ENCODE assay signal across 17 cellular contexts in genomic region chr1:40799351-40799867, GRCh38. TPM values are rescaled to one million over a fixed set of nuclear protein-coding genes. Genes with fewer than 3 reads are reported as not detected.
DNase-seq lines count a peak whose midpoint lies in the region; ATAC-seq, FAIRE-seq and TF ChIP-seq lines count a peak whose summit lies in the region.
"Had no signal": no experiment of that assay in that cellular context is flagged by ENCODE, and none has a peak within 500 bp of the region (broad histone marks: within the 10 kb centered on the region; RNA-seq: fewer than 3 reads in every experiment).

No MANE protein-coding gene starts in this region.

- no peak overlapping the region for H2BK12ac ChIP-seq in H9 (ENCODE audit: insufficient read length, low read depth, low read length)

- intact Hi-C loops in left ventricle myocardium superior (cut with micrococcal nuclease) (no loop called here), pancreas (cut with DNase I) (no loop called here)
- intact Hi-C loops in CD4-positive, alpha-beta memory T cell (cut with micrococcal nuclease) = no loop called here

- H3K4me1 ChIP-seq in H9 (ENCODE audit: insufficient read depth, low read length) = 0 out of 2 replicates have a peak, but pooled peaks cover 2% of the 10 kb centered on the region
- peaks cover 9 to 15% (median 9%) of the 10 kb centered on the region in 3 donors for H3K4me1 ChIP-seq in pancreas
- H3K4me1 ChIP-seq in CD4-positive, alpha-beta memory T cell (ENCODE audit: insufficient read depth, low read length) = peaks cover 43% of the 10 kb centered on the region

- no peak overlapping the region for H3K18ac ChIP-seq in H9 (ENCODE audit: insufficient read length, low read depth, low read length)

- H3K4me2 ChIP-seq in H9 (ENCODE audit: insufficient read depth, insufficient read length, low read length) = no peak overlapping the region

- DNase-seq in H9 (no peak), astrocyte of the hippocampus (ENCODE audit: low read depth, low spot score) (peak; percentile 79), left ventricle myocardium superior (peak; percentile 57), pancreas (peak in 5 of 6 donors; percentile 48 to 81 (median 69)), OCI-M2 (lab: John Stamatoyannopoulos, UW; ENCODE audit: unreplicated experiment) (no peak), NCI-H128 (lab: John Stamatoyannopoulos, UW; ENCODE audit: unreplicated experiment) (no peak)
- no peak for DNase-seq in CD4-positive, alpha-beta memory T cell
- no peak for DNase-seq in activated T-cell treated with anti-CD3 and anti-CD28 coated beads, Interleukin-2, amount 50 U/mL, for 1 hour
- DNase-seq: Calu3; NCI-H2081 treated with DMSO at 0.1 percent for 48 hours; stimulated activated CD4-positive, alpha-beta T cell treated with anti-CD3 and anti-CD28 coated beads, Interleukin-12 subunit alpha, Interleukin-12 subunit beta, amount 100 ng/mL, for 4 hours had no signal

- no peak overlapping the region for H3K9ac ChIP-seq in H9 (ENCODE audit: extremely low read depth, insufficient read length, low read length)

- no peak overlapping the region for H2BK5ac ChIP-seq in H9 (ENCODE audit: insufficient read length, low read length)

- H2BK120ac ChIP-seq in H9 (ENCODE audit: low read depth, low read length, poor library complexity, severe bottlenecking) = no peak overlapping the region

- POLR2A ChIA-PET in CD4-positive, alpha-beta memory T cell (lab: Charles Lee; ENCODE audit: partially characterized antibody) = interaction anchor here (1.6 to 2.6 kb wide), 2 partner anchors 106 to 108 kb away, joined by 4 to 9 read pairs; partner anchors contain the start of gene NFYC

- H3K36me3 Mint-ChIP-seq in H9 (ENCODE audit: insufficient read depth in 1 of 3, low read depth in 3 of 3) = no peaks in the 10 kb centered on the region
- no peaks in the 10 kb centered on the region for H3K36me3 Mint-ChIP-seq in CD4-positive, alpha-beta memory T cell

- H2AFZ ChIP-seq in H9 (ENCODE audit: low read length) = no peak overlapping the region

- peak overlapping the region in 1 of 3 experiments; percentile 68; a peak in 2 of 7 replicates for H3K27ac Mint-ChIP-seq in H9
- H3K27ac Mint-ChIP-seq in CD4-positive, alpha-beta memory T cell = no peak overlapping the region
- H3K27ac Mint-ChIP-seq: T-helper 1 cell treated with Interleukin-12 subunit alpha and Interleukin-12 subunit beta and Interleukin-4 antibody, amounts not matched to agents 30 μg/mL and 1 μg/mL, for 36 hours had no signal

- H3K27me3 Mint-ChIP-seq in H9 (ENCODE audit: low read depth) = peaks cover 16% of the 10 kb centered on the region
- no peaks in the 10 kb centered on the region for H3K27me3 Mint-ChIP-seq in CD4-positive, alpha-beta memory T cell

- 0 out of 2 replicates have a peak overlapping the region, but pooled peaks have one; percentile 34 for H3K14ac ChIP-seq in H9 (ENCODE audit: insufficient read depth, low read length)

- H3K79me2 ChIP-seq in H9 (ENCODE audit: insufficient read depth, low read length) = no peaks in the 10 kb centered on the region

- no peak overlapping the region for H2BK20ac ChIP-seq in H9 (ENCODE audit: low read depth, low read length, poor library complexity, severe bottlenecking)

- H3K27ac ChIP-seq in H9 (ENCODE audit: insufficient read length, low read depth, low read length) = no peak overlapping the region
- H3K27ac ChIP-seq in pancreas = peak overlapping the region; percentile 50 to 59 (median 54)
- no peak overlapping the region for H3K27ac ChIP-seq in CD4-positive, alpha-beta memory T cell (ENCODE audit: low read depth, low read length)
- H3K27ac ChIP-seq: HL-60 had no signal

- no peak overlapping the region for H3T11ph ChIP-seq in H9 (ENCODE audit: low read length)

- no peaks in the 10 kb centered on the region for H4K20me1 ChIP-seq in H9 (ENCODE audit: control insufficient read depth, insufficient read depth, insufficient read length)

- no peak overlapping the region for H3K4me3 ChIP-seq in pancreas
- no peak overlapping the region for H3K4me3 ChIP-seq in CD4-positive, alpha-beta memory T cell (ENCODE audit: low read length in 2 of 2)
- H3K4me3 ChIP-seq: ascending aorta, HAP-1 had no signal

- ATAC-seq in left ventricle myocardium superior = no peak
- ATAC-seq in pancreas = peak; percentile 22 to 39 (median 34)

- TF ChIP-seq CTCF in H9 (conservative IDR thresholded peaks at IDR 0.05) = no peak
- no peak for TF ChIP-seq CTCF in pancreas (IDR thresholded peaks at IDR 0.05)

- H3K36me3 ChIP-seq in pancreas = no peaks in the 10 kb centered on the region
- H3K36me3 ChIP-seq in CD4-positive, alpha-beta memory T cell (ENCODE audit: insufficient read depth, low read length) = no peaks in the 10 kb centered on the region
- H3K36me3 ChIP-seq: ascending aorta, HAP-1 had no signal

- peaks cover 40 to 62% of the 10 kb centered on the region in 2 experiments for H3K4me1 Mint-ChIP-seq in H9
- H3K4me1 Mint-ChIP-seq in CD4-positive, alpha-beta memory T cell = peaks cover 24 to 54% (median 40%) of the 10 kb centered on the region in 4 donors

- H4K5ac ChIP-seq in H9 (ENCODE audit: insufficient read length, low read depth, low read length) = no peak overlapping the region

- H3K9me3 ChIP-seq in H9 (ENCODE audit: control insufficient read depth, low read depth, low read length) (no peaks in the 10 kb centered on the region), pancreas (no peaks in the 10 kb centered on the region)
- H3K9me3 ChIP-seq in CD4-positive, alpha-beta memory T cell (ENCODE audit: control insufficient read depth in 1 of 2, low read length in 2 of 2) = no peaks in the 10 kb centered on the region
- H3K9me3 ChIP-seq: ascending aorta, HAP-1 had no signal

- H2AK5ac ChIP-seq in H9 (ENCODE audit: insufficient read length, low read length) = no peak overlapping the region

- no peak for FAIRE-seq in pancreas (lab: Jason Lieb, UNC)
- FAIRE-seq: RCC 7860 had no signal

- no peaks in the 10 kb centered on the region for H3K79me1 ChIP-seq in H9 (ENCODE audit: insufficient read depth, low read depth, low read length, poor library complexity, severe bottlenecking)

- no peaks in the 10 kb centered on the region for H3K9me3 Mint-ChIP-seq in H9
- H3K9me3 Mint-ChIP-seq in CD4-positive, alpha-beta memory T cell = no peaks in the 10 kb centered on the region
- H3K9me3 Mint-ChIP-seq: T-helper 1 cell treated with Interleukin-12 subunit alpha and Interleukin-12 subunit beta and Interleukin-4 antibody, amounts not matched to agents 30 μg/mL and 1 μg/mL, for 36 hours had no signal

- H3K23ac ChIP-seq in H9 (ENCODE audit: insufficient read length, low read depth, low read length) = no peak overlapping the region

- no peak overlapping the region; the same call in 1 of the 2 replicates for H3K4ac ChIP-seq in H9 (ENCODE audit: low read depth, low read length)

- no peak overlapping the region for H3K56ac ChIP-seq in H9 (ENCODE audit: insufficient read length, low read depth, low read length)

- no peaks in the 10 kb centered on the region for H3K27me3 ChIP-seq in H9 (ENCODE audit: insufficient read depth, low read length)
- H3K27me3 ChIP-seq in pancreas = no peaks in the 10 kb centered on the region
- H3K27me3 ChIP-seq in CD4-positive, alpha-beta memory T cell (ENCODE audit: insufficient read depth, low read length) = no peaks in the 10 kb centered on the region
- H3K27me3 ChIP-seq: ascending aorta had no signal

- CTCF ChIA-PET in CD4-positive, alpha-beta memory T cell (lab: Charles Lee; ENCODE audit: partially characterized antibody) = interaction anchor here (1.0 to 4.5 kb wide), 2 partner anchors 24 to 51 kb away, joined by 3 to 32 read pairs; no protein-coding TSS in a partner anchor

- H3K23me2 ChIP-seq in H9 (ENCODE audit: insufficient read length, low read depth, low read length, poor library complexity, severe bottlenecking) = peaks cover 3% of the 10 kb centered on the region

- H2BK15ac ChIP-seq in H9 (ENCODE audit: low read depth, low read length) = 0 out of 2 replicates have a peak overlapping the region, but pooled peaks have one; percentile 14

- WGBS in H9 (ENCODE audit: extremely low coverage, insufficient read length, low lambda C conversion rate) = no CpG with 5 or more reads among the region's 9 CpGs
- WGBS in pancreas, 2 donors = 38 to 55% methylated on average over 8 to 9 of the region's 9 CpGs

- no peak overlapping the region for H4K8ac ChIP-seq in H9 (replicated peaks; ENCODE audit: insufficient read length, low read depth, low read length)

- H4K91ac ChIP-seq in H9 (ENCODE audit: insufficient read length, low read depth, low read length) = no peak overlapping the region

- no peak overlapping the region for H3K4me3 Mint-ChIP-seq in H9
- peak overlapping the region in 1 of 8 donors; percentile 25 for H3K4me3 Mint-ChIP-seq in CD4-positive, alpha-beta memory T cell
- H3K4me3 Mint-ChIP-seq: T-helper 1 cell treated with Interleukin-12 subunit alpha and Interleukin-12 subunit beta and Interleukin-4 antibody, amounts not matched to agents 30 μg/mL and 1 μg/mL, for 36 hours had no signal

RNA-seq across cellular contexts. Expression of gene KCNQ4, which starts 15.8 kb away (rescaled TPM):
- 1.4 TPM in 2 replicates for total RNA-seq in H9 (2021)
- 1.9 TPM for total RNA-seq in left ventricle myocardium superior
- 1 to 10 TPM in 3 of 6 donors, under 1 TPM in 3; 0.35 to 1.7 (median 0.93) TPM for total RNA-seq in pancreas
- polyA plus RNA-seq in pancreas = 1 to 10 TPM; 4.1 to 6.5 TPM
- under 1 TPM; 0.20 to 0.33 TPM for total RNA-seq in CD4-positive, alpha-beta memory T cell
- polyA plus RNA-seq in CD4-positive, alpha-beta memory T cell = under 1 TPM in 1 of 2 donors, not detected in 1; 0.14 TPM
- polyA plus RNA-seq: neural cell had no signal

Comparison
In these comparisons a context has a peak if more than half of its experiments do, and no peak if none do; other contexts are left out.
1. DNase-seq: peak in astrocyte of the hippocampus (single experiment), left ventricle myocardium superior (single experiment) and pancreas (5 of 6); none in H9 (single experiment), CD4-positive, alpha-beta memory T cell (0 of 5), OCI-M2 (single experiment), activated T-cell treated with anti-CD3 and anti-CD28 coated beads, Interleukin-2, amount 50 U/mL, for 1 hour (single experiment) and NCI-H128 (single experiment).
2. H3K27ac ChIP-seq: peak in pancreas (4 of 4); none in H9 (single experiment) and CD4-positive, alpha-beta memory T cell (single experiment).